In the genomic region with DNA sequence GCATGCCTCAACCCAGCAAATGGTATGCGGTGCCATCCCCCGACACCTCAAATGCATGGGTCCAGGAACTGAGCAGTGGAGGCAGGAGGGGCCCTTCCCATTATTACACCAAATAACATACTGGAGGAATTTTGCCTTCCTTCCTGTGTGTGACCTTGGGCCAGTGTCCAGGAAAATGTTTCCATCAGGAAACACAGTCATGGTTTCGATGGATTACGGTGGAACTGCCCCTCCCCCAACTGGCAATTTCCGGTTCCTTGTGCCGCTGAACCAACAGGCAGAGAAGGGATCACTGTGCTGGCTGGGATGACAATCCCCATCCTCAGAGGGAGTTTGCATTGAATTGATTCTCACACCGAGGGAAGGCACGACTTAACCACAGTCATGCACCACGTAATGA, we compare ENCODE assay signal across 2 cellular contexts.
TF ChIP-seq lines count a peak whose summit lies in the region.

No MANE protein-coding gene starts in this region.

TF ChIP-seq in H1, 55 proteins besides CTCF, POLR2A, EP300 and RAD21:
- TF ChIP-seq, protein P1, sequence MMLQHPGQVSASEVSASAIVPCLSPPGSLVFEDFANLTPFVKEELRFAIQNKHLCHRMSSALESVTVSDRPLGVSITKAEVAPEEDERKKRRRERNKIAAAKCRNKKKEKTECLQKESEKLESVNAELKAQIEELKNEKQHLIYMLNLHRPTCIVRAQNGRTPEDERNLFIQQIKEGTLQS (IDR thresholded peaks at IDR 0.05; ENCODE audit: insufficient read depth, low read depth, low read length): no peak
- no peak for TF ChIP-seq ASH2L (IDR thresholded peaks at IDR 0.05; ENCODE audit: low read length)

TF ChIP-seq in liver, 16 proteins besides CTCF, POLR2A, EP300 and RAD21:
- TF ChIP-seq FOXA1 (IDR thresholded peaks at IDR 0.05): no peak
- peak; percentile 85 for TF ChIP-seq NR2F2 (IDR thresholded peaks at IDR 0.05)
- TF ChIP-seq HNF4G (IDR thresholded peaks at IDR 0.05): no peak
- TF ChIP-seq, protein P2, sequence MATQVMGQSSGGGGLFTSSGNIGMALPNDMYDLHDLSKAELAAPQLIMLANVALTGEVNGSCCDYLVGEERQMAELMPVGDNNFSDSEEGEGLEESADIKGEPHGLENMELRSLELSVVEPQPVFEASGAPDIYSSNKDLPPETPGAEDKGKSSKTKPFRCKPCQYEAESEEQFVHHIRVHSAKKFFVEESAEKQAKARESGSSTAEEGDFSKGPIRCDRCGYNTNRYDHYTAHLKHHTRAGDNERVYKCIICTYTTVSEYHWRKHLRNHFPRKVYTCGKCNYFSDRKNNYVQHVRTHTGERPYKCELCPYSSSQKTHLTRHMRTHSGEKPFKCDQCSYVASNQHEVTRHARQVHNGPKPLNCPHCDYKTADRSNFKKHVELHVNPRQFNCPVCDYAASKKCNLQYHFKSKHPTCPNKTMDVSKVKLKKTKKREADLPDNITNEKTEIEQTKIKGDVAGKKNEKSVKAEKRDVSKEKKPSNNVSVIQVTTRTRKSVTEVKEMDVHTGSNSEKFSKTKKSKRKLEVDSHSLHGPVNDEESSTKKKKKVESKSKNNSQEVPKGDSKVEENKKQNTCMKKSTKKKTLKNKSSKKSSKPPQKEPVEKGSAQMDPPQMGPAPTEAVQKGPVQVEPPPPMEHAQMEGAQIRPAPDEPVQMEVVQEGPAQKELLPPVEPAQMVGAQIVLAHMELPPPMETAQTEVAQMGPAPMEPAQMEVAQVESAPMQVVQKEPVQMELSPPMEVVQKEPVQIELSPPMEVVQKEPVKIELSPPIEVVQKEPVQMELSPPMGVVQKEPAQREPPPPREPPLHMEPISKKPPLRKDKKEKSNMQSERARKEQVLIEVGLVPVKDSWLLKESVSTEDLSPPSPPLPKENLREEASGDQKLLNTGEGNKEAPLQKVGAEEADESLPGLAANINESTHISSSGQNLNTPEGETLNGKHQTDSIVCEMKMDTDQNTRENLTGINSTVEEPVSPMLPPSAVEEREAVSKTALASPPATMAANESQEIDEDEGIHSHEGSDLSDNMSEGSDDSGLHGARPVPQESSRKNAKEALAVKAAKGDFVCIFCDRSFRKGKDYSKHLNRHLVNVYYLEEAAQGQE (IDR thresholded peaks at IDR 0.05): no peak
- peak; percentile 65 for TF ChIP-seq SP1 (IDR thresholded peaks at IDR 0.05)
- TF ChIP-seq, protein P1 (IDR thresholded peaks at IDR 0.05): no peak
- TF ChIP-seq EGR1 (IDR thresholded peaks at IDR 0.05; ENCODE audit: low read depth in 2 of 2): no peak
